In genomic region chr1:168485048-168485447, GRCh38 we compare ENCODE assay signal across 14 cellular contexts. TPM values are rescaled to one million over a fixed set of nuclear protein-coding genes. Genes with fewer than 3 reads are reported as not detected.
A peak's percentile ranks its signal among the peaks of the same experiment; 100 is the strongest.
DNase-seq lines count a peak whose midpoint lies in the region; ATAC-seq and TF ChIP-seq lines count a peak whose summit lies in the region.
"Had no signal": no experiment of that assay in that cellular context is flagged by ENCODE, and none has a peak within 500 bp of the region (broad histone marks: within the 10 kb centered on the region; RNA-seq: fewer than 3 reads in every experiment).

No MANE protein-coding gene starts in this region.

- peaks cover 29 to 80% (median 33%) of the 10 kb centered on the region in 3 donors for H3K4me1 ChIP-seq in gastroesophageal sphincter
- H3K4me1 ChIP-seq: thyroid gland had no signal

- intact Hi-C loops in activated CD4-positive, alpha-beta T cell treated with anti-CD3 and anti-CD28 coated beads, Interleukin-2, amount 10 ng/mL, durations not matched to agents 24 days and 14 days (cut with micrococcal nuclease), result no loop called here

- no peak for TF ChIP-seq POLR2A in gastroesophageal sphincter (IDR thresholded peaks at IDR 0.05)

- in situ Hi-C loops in GM13977 (cut with MboI; ENCODE audit: low pct_unique_long_range_greater_than_20kb, low sequenced_read_pairs, unreplicated experiment), result no loop called here

- peaks cover 39% of the 10 kb centered on the region for H3K4me1 Mint-ChIP-seq in activated CD4-positive, alpha-beta T cell treated with anti-CD3 and anti-CD28 coated beads, Interleukin-2, amount 10 ng/mL, durations not matched to agents 24 days and 14 days
- H3K4me1 Mint-ChIP-seq in activated CD8-positive, alpha-beta T cell treated with anti-CD3 and anti-CD28 coated beads, Interleukin-2, amount 10 ng/mL, durations not matched to agents 7 days and 5 days (ENCODE audit: low read depth), result peaks cover 81% of the 10 kb centered on the region

- H3K27me3 Mint-ChIP-seq in activated CD4-positive, alpha-beta T cell treated with anti-CD3 and anti-CD28 coated beads, Interleukin-2, amount 10 ng/mL, durations not matched to agents 24 days and 14 days, result no peaks in the 10 kb centered on the region
- no peaks in the 10 kb centered on the region for H3K27me3 Mint-ChIP-seq in activated CD8-positive, alpha-beta T cell treated with anti-CD3 and anti-CD28 coated beads, Interleukin-2, amount 10 ng/mL, durations not matched to agents 7 days and 5 days (ENCODE audit: low read depth)
- H3K27me3 Mint-ChIP-seq: brain had no signal

- H3K27me3 ChIP-seq in gastroesophageal sphincter, result no peaks in the 10 kb centered on the region
- H3K27me3 ChIP-seq: thyroid gland had no signal

- H3K9me3 ChIP-seq in gastroesophageal sphincter, result no peaks in the 10 kb centered on the region
- H3K9me3 ChIP-seq: thyroid gland had no signal

- TF ChIP-seq CTCF in gastroesophageal sphincter (IDR thresholded peaks at IDR 0.05) (no peak), GM13977 (IDR thresholded peaks at IDR 0.05; ENCODE audit: extremely low read depth, insufficient read depth, missing control alignments) (no peak)

- POLR2A ChIA-PET in activated CD8-positive, alpha-beta T cell treated with anti-CD3 and anti-CD28 coated beads, Interleukin-2, amount 10 ng/mL, durations not matched to agents 7 days and 5 days (lab: Charles Lee), result no interaction called here

- WGBS in gastroesophageal sphincter (ENCODE audit: low coverage in 1 of 2), 2 donors, result 2 to 11% methylated on average over 3 of the region's 5 CpGs

- peak overlapping the region; percentile 18 for H3K4me3 Mint-ChIP-seq in activated CD4-positive, alpha-beta T cell treated with anti-CD3 and anti-CD28 coated beads, Interleukin-2, amount 10 ng/mL, durations not matched to agents 24 days and 14 days
- peak overlapping the region; percentile 52 for H3K4me3 Mint-ChIP-seq in activated CD8-positive, alpha-beta T cell treated with anti-CD3 and anti-CD28 coated beads, Interleukin-2, amount 10 ng/mL, durations not matched to agents 7 days and 5 days
- H3K4me3 Mint-ChIP-seq: brain had no signal

- DNase-seq in activated CD4-positive, alpha-beta T cell treated with anti-CD3 and anti-CD28 coated beads, Interleukin-2, amount 10 ng/mL, durations not matched to agents 24 days and 14 days, result peak; percentile 69
- DNase-seq in activated CD4-positive, alpha-beta T cell treated with anti-CD3 and anti-CD28 coated beads for 1 hour, result no peak
- no peak for DNase-seq in activated CD8-positive, alpha-beta T cell treated with anti-CD3 and anti-CD28 coated beads, Interleukin-2, amount 10 ng/mL, durations not matched to agents 7 days and 5 days
- DNase-seq in GOT3 (lab: John Stamatoyannopoulos, UW) (no peak), mesenteric fat pad (ENCODE audit: low spot score) (no peak), GM13977 (ENCODE audit: low spot score) (no peak)
- DNase-seq: NCI-H1694; stimulated activated CD4-positive, alpha-beta T cell treated with anti-CD3 and anti-CD28 coated beads, Interleukin-2, amount 100 ng/mL, for 48 hours; thyroid gland had no signal

- H3K36me3 ChIP-seq in gastroesophageal sphincter, result no peaks in the 10 kb centered on the region
- H3K36me3 ChIP-seq: thyroid gland had no signal

- H3K27ac Mint-ChIP-seq in activated CD4-positive, alpha-beta T cell treated with anti-CD3 and anti-CD28 coated beads, Interleukin-2, amount 10 ng/mL, durations not matched to agents 24 days and 14 days, result peak overlapping the region; percentile 27
- peak overlapping the region; percentile 84 for H3K27ac Mint-ChIP-seq in activated CD8-positive, alpha-beta T cell treated with anti-CD3 and anti-CD28 coated beads, Interleukin-2, amount 10 ng/mL, durations not matched to agents 7 days and 5 days
- H3K27ac Mint-ChIP-seq: brain had no signal

- H3K4me3 ChIP-seq in gastroesophageal sphincter (no peak overlapping the region), skin epidermis (no peak overlapping the region)
- H3K4me3 ChIP-seq: thyroid gland had no signal

- peak overlapping the region; percentile 79 to 88 (median 82) for H3K27ac ChIP-seq in gastroesophageal sphincter
- peak overlapping the region in 17 of 21 experiments; percentile 13 to 84 (median 55) for H3K27ac ChIP-seq in skin epidermis

- peak; percentile 72 for ATAC-seq in activated CD8-positive, alpha-beta T cell treated with anti-CD3 and anti-CD28 coated beads, Interleukin-2, amount 10 ng/mL, durations not matched to agents 7 days and 5 days
- ATAC-seq in gastroesophageal sphincter, result no peak
- ATAC-seq: Panc1 had no signal

- H3K9me3 Mint-ChIP-seq in activated CD4-positive, alpha-beta T cell treated with anti-CD3 and anti-CD28 coated beads, Interleukin-2, amount 10 ng/mL, durations not matched to agents 24 days and 14 days, result peaks cover 13% of the 10 kb centered on the region
- H3K9me3 Mint-ChIP-seq in activated CD8-positive, alpha-beta T cell treated with anti-CD3 and anti-CD28 coated beads, Interleukin-2, amount 10 ng/mL, durations not matched to agents 7 days and 5 days (ENCODE audit: insufficient read depth), result peaks cover 15% of the 10 kb centered on the region

- peaks cover 6% of the 10 kb centered on the region for H3K36me3 Mint-ChIP-seq in activated CD4-positive, alpha-beta T cell treated with anti-CD3 and anti-CD28 coated beads, Interleukin-2, amount 10 ng/mL, durations not matched to agents 24 days and 14 days (ENCODE audit: low read depth)
- peaks cover 56% of the 10 kb centered on the region for H3K36me3 Mint-ChIP-seq in activated CD8-positive, alpha-beta T cell treated with anti-CD3 and anti-CD28 coated beads, Interleukin-2, amount 10 ng/mL, durations not matched to agents 7 days and 5 days (ENCODE audit: low read depth)
- H3K36me3 Mint-ChIP-seq: brain had no signal

- TF ChIP-seq EP300 in gastroesophageal sphincter (IDR thresholded peaks at IDR 0.05), result no peak

- CTCF ChIA-PET in activated CD8-positive, alpha-beta T cell treated with anti-CD3 and anti-CD28 coated beads, Interleukin-2, amount 10 ng/mL, durations not matched to agents 7 days and 5 days (lab: Charles Lee), result interaction anchor here (1.4 kb wide), 1 partner anchor 142 kb away, joined by 4 read pairs; no protein-coding TSS in a partner anchor

RNA-seq across cellular contexts. Expression of gene XCL2, which starts 58.7 kb away (rescaled TPM):
- 44.9 and 46.4 TPM in 2 replicates for total RNA-seq in activated CD4-positive, alpha-beta T cell treated with anti-CD3 and anti-CD28 coated beads, Interleukin-2, amount 10 ng/mL, durations not matched to agents 24 days and 14 days
- total RNA-seq in activated CD8-positive, alpha-beta T cell treated with anti-CD3 and anti-CD28 coated beads, Interleukin-2, amount 10 ng/mL, durations not matched to agents 7 days and 5 days, result 10 to 100 TPM; 41.2 to 41.8 TPM
- total RNA-seq in gastroesophageal sphincter, result 1 to 10 TPM in 1 of 4 donors, not detected in 3; 2.0 TPM
- total RNA-seq in mesenteric fat pad, result 0.64 TPM
- total RNA-seq: A673, thyroid gland had no signal

Comparison
In these comparisons a context has a peak if more than half of its experiments do, and no peak if none do; other contexts are left out.
1. RNA of gene XCL2, which starts 58.7 kb away (total RNA-seq): 44.9 to 46.4 TPM in activated CD4-positive, alpha-beta T cell treated with anti-CD3 and anti-CD28 coated beads, Interleukin-2, amount 10 ng/mL, durations not matched to agents 24 days and 14 days and 41.2 to 41.8 TPM in activated CD8-positive, alpha-beta T cell treated with anti-CD3 and anti-CD28 coated beads, Interleukin-2, amount 10 ng/mL, durations not matched to agents 7 days and 5 days; 0.64 TPM in mesenteric fat pad (single experiment) and 2.0 TPM in gastroesophageal sphincter; every median in the first group is over 10 times any median in the second.